Comparison of ENCODE assay signal across 21 cellular contexts in the genomic region with DNA sequence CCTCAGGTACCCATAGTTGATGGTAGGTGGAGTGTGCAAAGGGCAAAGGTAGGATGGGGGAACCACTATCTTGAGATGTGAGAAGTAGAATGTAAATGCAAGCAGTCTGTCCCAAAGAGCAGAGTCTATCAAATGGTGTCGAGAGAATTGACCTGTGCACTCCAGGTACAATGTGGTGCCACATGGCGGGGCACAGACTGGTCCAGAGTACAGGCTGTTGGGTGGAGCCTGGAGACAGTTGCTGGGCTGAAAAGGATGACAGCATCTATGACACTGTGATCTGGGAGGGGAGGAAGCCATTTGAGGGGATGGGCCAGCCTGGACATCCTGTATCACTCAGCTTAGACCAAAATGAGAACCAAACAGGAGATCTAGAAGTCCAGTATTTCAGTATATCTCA.
A peak's percentile ranks its signal among the peaks of the same experiment; 100 is the strongest.
DNase-seq lines count a peak whose midpoint lies in the region; ATAC-seq, FAIRE-seq and TF ChIP-seq lines count a peak whose summit lies in the region.
"Had no signal": no experiment of that assay in that cellular context is flagged by ENCODE, and none has a peak within 500 bp of the region (broad histone marks: within the 10 kb centered on the region; RNA-seq: fewer than 3 reads in every experiment).

No MANE protein-coding gene starts in this region.

- peaks cover 30% of the 10 kb centered on the region for H3K36me3 Mint-ChIP-seq in HFFc6 (ENCODE audit: low read depth)
- peaks cover 6% of the 10 kb centered on the region for H3K36me3 Mint-ChIP-seq in activated T-helper 17 cell treated with anti-CD3 and anti-CD28 coated beads, Interleukin-2, amount 50 U/mL, for 72 hours (ENCODE audit: low read depth)

- 100% methylated on average over 2 of the region's 2 CpGs for WGBS in A549 (ENCODE audit: missing lambda C conversion rate)
- 79 to 94% (median 82%) methylated on average over 2 of the region's 2 CpGs for WGBS in small intestine, 3 donors

- no peak overlapping the region for H3K4me3 Mint-ChIP-seq in HFFc6
- no peak overlapping the region for H3K4me3 Mint-ChIP-seq in activated T-helper 17 cell treated with anti-CD3 and anti-CD28 coated beads, Interleukin-2, amount 50 U/mL, for 72 hours
- H3K4me3 Mint-ChIP-seq: CD4-positive, CD25-positive, alpha-beta regulatory T cell; CD8-positive, alpha-beta memory T cell had no signal

- FAIRE-seq in A549 (lab: Jason Lieb, UNC) = no peak
- FAIRE-seq in small intestine (lab: Jason Lieb, UNC) = no peak
- FAIRE-seq: D721Med, G401.6, GM12891, HTR-8/SVneo had no signal

- TF ChIP-seq CTCF in A549 (IDR thresholded peaks at IDR 0.05) (no peak), HFFc6 (IDR thresholded peaks at IDR 0.05) (no peak)

- POLR2A ChIA-PET in A549 (lab: Yijun Ruan, JAX) = no interaction called here

- intact Hi-C loops in left colon (cut with DNase I, micrococcal nuclease) = no loop called here

- no peaks in the 10 kb centered on the region for H3K36me3 ChIP-seq in small intestine (ENCODE audit: control insufficient read depth in 2 of 2, insufficient read depth in 2 of 2, low read length in 2 of 2)
- H3K36me3 ChIP-seq: BE2C had no signal

- no peak overlapping the region for H3K4me2 ChIP-seq in A549

- TF ChIP-seq RAD21 in A549 (conservative IDR thresholded peaks at IDR 0.05 in 1 of 2, IDR thresholded peaks at IDR 0.05 in 1 of 2) = no peak

- ATAC-seq in A549 (no peak), left colon (peak; percentile 49), GM19023 (IDR thresholded peaks at IDR 0.05; ENCODE audit: unreplicated experiment) (no peak)
- no peak for ATAC-seq in activated T-helper 17 cell treated with anti-CD3 and anti-CD28 coated beads, Interleukin-2, amount 50 U/mL, for 72 hours (replicated peaks)
- ATAC-seq: HCT116 had no signal

- H3K4me1 Mint-ChIP-seq in HFFc6 (ENCODE audit: low read depth) = peaks cover 63% of the 10 kb centered on the region
- H3K4me1 Mint-ChIP-seq in activated T-helper 17 cell treated with anti-CD3 and anti-CD28 coated beads, Interleukin-2, amount 50 U/mL, for 72 hours = no peaks in the 10 kb centered on the region

- H3K27ac Mint-ChIP-seq in HFFc6 = peak overlapping the region; percentile 93; the same call in 1 of the 2 replicates
- H3K27ac Mint-ChIP-seq in activated T-helper 17 cell treated with anti-CD3 and anti-CD28 coated beads, Interleukin-2, amount 50 U/mL, for 72 hours = no peak overlapping the region

- peaks cover 81% of the 10 kb centered on the region for H3K4me1 ChIP-seq in A549
- no peaks in the 10 kb centered on the region for H3K4me1 ChIP-seq in small intestine (ENCODE audit: control insufficient read depth in 2 of 2, insufficient read depth in 1 of 2, low read depth in 1 of 2, low read length in 1 of 2)
- H3K4me1 ChIP-seq: BE2C had no signal

- H3K27ac ChIP-seq in A549 (peak overlapping the region; percentile 79 to 83; a peak in 5 of 6 replicates), small intestine (ENCODE audit: low read depth in 1 of 2, low read length in 1 of 2) (no peak overlapping the region)

- H3K27me3 Mint-ChIP-seq in HFFc6 (ENCODE audit: insufficient read depth) = no peaks in the 10 kb centered on the region; the same call in 1 of the 2 replicates
- no peaks in the 10 kb centered on the region for H3K27me3 Mint-ChIP-seq in activated T-helper 17 cell treated with anti-CD3 and anti-CD28 coated beads, Interleukin-2, amount 50 U/mL, for 72 hours
- H3K27me3 Mint-ChIP-seq: CD4-positive, CD25-positive, alpha-beta regulatory T cell; CD8-positive, alpha-beta memory T cell had no signal

- no peaks in the 10 kb centered on the region for H3K27me3 ChIP-seq in small intestine (ENCODE audit: control insufficient read depth in 2 of 2, insufficient read depth in 2 of 2, low read length in 2 of 2)
- H3K27me3 ChIP-seq: BE2C had no signal

- TF ChIP-seq POLR2A in A549 (IDR thresholded peaks at IDR 0.05; ENCODE audit: low read length) = no peak

- no peak for DNase-seq in A549 (ENCODE audit: low read depth in 1 of 2, low spot score in 1 of 2)
- DNase-seq in HFFc6 = no peak
- DNase-seq in left colon = no peak
- peak; percentile 41 for DNase-seq in small intestine
- no peak for DNase-seq in NCI-H524 (lab: John Stamatoyannopoulos, UW)
- DNase-seq: ACHN; BE2C; C1 segment of cervical spinal cord; CD4-positive, CD25-positive, alpha-beta regulatory T cell; CD8-positive, alpha-beta memory T cell; COR-L47; GOT3; H7; IMR-90 had no signal

- H3K9me3 ChIP-seq in A549 = no peaks in the 10 kb centered on the region
- H3K9me3 ChIP-seq in small intestine (ENCODE audit: control insufficient read depth, low read depth) = no peaks in the 10 kb centered on the region
- H3K9me3 ChIP-seq: BE2C had no signal

- H3K4me3 ChIP-seq in A549 (no peak overlapping the region), small intestine (ENCODE audit: low read depth in 1 of 2, low read length in 2 of 2) (no peak overlapping the region)

- TF ChIP-seq EP300 in A549 (IDR thresholded peaks at IDR 0.05) = no peak

- CTCF ChIA-PET in A549 (lab: Yijun Ruan, JAX) = no interaction called here

- H3K9me3 Mint-ChIP-seq in HFFc6 = no peaks in the 10 kb centered on the region
- H3K9me3 Mint-ChIP-seq in activated T-helper 17 cell treated with anti-CD3 and anti-CD28 coated beads, Interleukin-2, amount 50 U/mL, for 72 hours = no peaks in the 10 kb centered on the region
- H3K9me3 Mint-ChIP-seq: CD8-positive, alpha-beta memory T cell had no signal

TF ChIP-seq in A549, 52 proteins besides CTCF, POLR2A, EP300 and RAD21:
- no peak for TF ChIP-seq RNF2 (IDR thresholded peaks at IDR 0.05; ENCODE audit: borderline replicate concordance, low read depth)
- TF ChIP-seq RFX5 (IDR thresholded peaks at IDR 0.05) = no peak
- TF ChIP-seq, protein P1, sequence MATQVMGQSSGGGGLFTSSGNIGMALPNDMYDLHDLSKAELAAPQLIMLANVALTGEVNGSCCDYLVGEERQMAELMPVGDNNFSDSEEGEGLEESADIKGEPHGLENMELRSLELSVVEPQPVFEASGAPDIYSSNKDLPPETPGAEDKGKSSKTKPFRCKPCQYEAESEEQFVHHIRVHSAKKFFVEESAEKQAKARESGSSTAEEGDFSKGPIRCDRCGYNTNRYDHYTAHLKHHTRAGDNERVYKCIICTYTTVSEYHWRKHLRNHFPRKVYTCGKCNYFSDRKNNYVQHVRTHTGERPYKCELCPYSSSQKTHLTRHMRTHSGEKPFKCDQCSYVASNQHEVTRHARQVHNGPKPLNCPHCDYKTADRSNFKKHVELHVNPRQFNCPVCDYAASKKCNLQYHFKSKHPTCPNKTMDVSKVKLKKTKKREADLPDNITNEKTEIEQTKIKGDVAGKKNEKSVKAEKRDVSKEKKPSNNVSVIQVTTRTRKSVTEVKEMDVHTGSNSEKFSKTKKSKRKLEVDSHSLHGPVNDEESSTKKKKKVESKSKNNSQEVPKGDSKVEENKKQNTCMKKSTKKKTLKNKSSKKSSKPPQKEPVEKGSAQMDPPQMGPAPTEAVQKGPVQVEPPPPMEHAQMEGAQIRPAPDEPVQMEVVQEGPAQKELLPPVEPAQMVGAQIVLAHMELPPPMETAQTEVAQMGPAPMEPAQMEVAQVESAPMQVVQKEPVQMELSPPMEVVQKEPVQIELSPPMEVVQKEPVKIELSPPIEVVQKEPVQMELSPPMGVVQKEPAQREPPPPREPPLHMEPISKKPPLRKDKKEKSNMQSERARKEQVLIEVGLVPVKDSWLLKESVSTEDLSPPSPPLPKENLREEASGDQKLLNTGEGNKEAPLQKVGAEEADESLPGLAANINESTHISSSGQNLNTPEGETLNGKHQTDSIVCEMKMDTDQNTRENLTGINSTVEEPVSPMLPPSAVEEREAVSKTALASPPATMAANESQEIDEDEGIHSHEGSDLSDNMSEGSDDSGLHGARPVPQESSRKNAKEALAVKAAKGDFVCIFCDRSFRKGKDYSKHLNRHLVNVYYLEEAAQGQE (IDR thresholded peaks at IDR 0.05) = no peak
- TF ChIP-seq KDM5A (IDR thresholded peaks at IDR 0.05) = no peak
- TF ChIP-seq ESRRA (IDR thresholded peaks at IDR 0.05; ENCODE audit: borderline replicate concordance, low read length) = no peak
- TF ChIP-seq FOSB (CRISPR knock-in tag; IDR thresholded peaks at IDR 0.05) = no peak
- no peak for TF ChIP-seq FOXS1 (CRISPR knock-in tag; IDR thresholded peaks at IDR 0.05)
- no peak for TF ChIP-seq EHF (CRISPR knock-in tag; IDR thresholded peaks at IDR 0.05)

Comparison
In these comparisons a context has a peak if more than half of its experiments do, and no peak if none do; other contexts are left out.
1. H3K27ac ChIP-seq: peak in A549 (2 of 2); none in small intestine (0 of 2).